Comparison of ENCODE assay signal across 8 cellular contexts in genomic region chrX:7787714-7788113, GRCh38. TPM values are rescaled to one million over a fixed set of nuclear protein-coding genes. Genes with fewer than 3 reads are reported as not detected.
"Had no signal": no experiment of that assay in that cellular context is flagged by ENCODE, and none has a peak within 500 bp of the region (broad histone marks: within the 10 kb centered on the region; RNA-seq: fewer than 3 reads in every experiment).

No MANE protein-coding gene starts in this region.

- H3K9ac ChIP-seq: GM23248 had no signal

- H3K27ac Mint-ChIP-seq: H9 had no signal

- H3K4me3 Mint-ChIP-seq: H9 had no signal

- H3K27ac ChIP-seq: GM23248, HL-60 had no signal

- H3K4me1 Mint-ChIP-seq: H9 had no signal

- ATAC-seq: K562 had no signal

- DNase-seq: GM23248, H9, HCEC 1CT, IMR-90, KG1 had no signal

- H2AFZ ChIP-seq: GM23248 had no signal

- H3K4me3 ChIP-seq: GM23248, K562 had no signal

RNA-seq across cellular contexts. Expression of gene VCX, which starts 55.3 kb away (rescaled TPM):
- total RNA-seq: GM23248, H1, H9, IMR-90 had no signal
- polyA plus RNA-seq: GM23248, H1, IMR-90 had no signal
